33 cellular contexts compared by ENCODE assay signal in genomic region chr11:6660712-6661111, GRCh38.
"Had no signal": no experiment of that assay in that cellular context is flagged by ENCODE, and none has a peak within 500 bp of the region (broad histone marks: within the 10 kb centered on the region; RNA-seq: fewer than 3 reads in every experiment).

No MANE protein-coding gene starts in this region.

- DNase-seq: activated CD4-positive, alpha-beta memory T cell treated with anti-CD3 and anti-CD28 coated beads, Interleukin-2, amount 10 ng/mL, durations not matched to agents 7 days and 5 days; activated CD4-positive, alpha-beta T cell treated with anti-CD3 and anti-CD28 coated beads for 1 hour; activated CD4-positive, alpha-beta T cell treated with anti-CD3 and anti-CD28 coated beads for 48 hours; activated CD4-positive, CD25-positive, alpha-beta regulatory T cell; activated CD8-positive, alpha-beta memory T cell treated with anti-CD3 and anti-CD28 coated beads for 24 hours; activated CD8-positive, alpha-beta memory T cell treated with anti-CD3 and anti-CD28 coated beads, Interleukin-2, amount 10 ng/mL, durations not matched to agents 7 days and 5 days; activated CD8-positive, alpha-beta memory T cell treated with anti-CD3 and anti-CD28 coated beads, Interleukin-2, amount 50 U/mL, for 48 hours; activated effector memory CD4-positive, alpha-beta T cell treated with Interleukin-2 at 50 U/mL for 16 hours; activated naive CD4-positive, alpha-beta T cell treated with anti-CD3 and anti-CD28 coated beads, Interleukin-2, amount 10 ng/mL, durations not matched to agents 7 days and 5 days; activated naive CD8-positive, alpha-beta T cell treated with anti-CD3 and anti-CD28 coated beads, Interleukin-2, amount 50 U/mL, for 24 hours; activated T-cell treated with anti-CD3 and anti-CD28 coated beads, Interleukin-2, amount 50 U/mL, for 48 hours; anterior cingulate cortex; caudate nucleus; MG63; NCI-H1048; NCI-H1105 treated with DMSO at 0.1 percent for 48 hours; NCI-H1436; NCI-H1694; NCI-H1930; NCI-H2081 treated with DMSO at 0.1 percent for 48 hours; NCI-H345; NCI-H524 treated with DMSO at 0.1 percent for 48 hours; PC-3; Peyer's patch; SW 1271; T-helper 1 cell; T-helper 2 cell; T-helper 9 cell; WERI-Rb-1 had no signal

- H3K27me3 ChIP-seq: MG63, Peyer's patch had no signal

- ATAC-seq: activated CD8-positive, alpha-beta memory T cell treated with anti-CD3 and anti-CD28 coated beads, Interleukin-2, amount 10 ng/mL, durations not matched to agents 7 days and 5 days; activated naive CD8-positive, alpha-beta T cell treated with anti-CD3 and anti-CD28 coated beads, Interleukin-2, amount 50 U/mL, for 24 hours; PC-3; Right ventricle myocardium inferior had no signal

- H3K36me3 ChIP-seq: MG63, Peyer's patch, WERI-Rb-1 had no signal

- H3K27ac ChIP-seq: Peyer's patch, RWPE1, WERI-Rb-1 had no signal

- H3K4me3 ChIP-seq: MG63, Peyer's patch had no signal

- FAIRE-seq: bronchial epithelial cell, colon had no signal

- H3K9me3 ChIP-seq: MG63, Peyer's patch had no signal

- H3K4me1 ChIP-seq: Peyer's patch had no signal
